8 cellular contexts compared by ENCODE assay signal in genomic region chr5:133245191-133246052, GRCh38.
DNase-seq lines count a peak whose midpoint lies in the region; ATAC-seq and TF ChIP-seq lines count a peak whose summit lies in the region.

No MANE protein-coding gene starts in this region.

- ATAC-seq in HG03571 (IDR thresholded peaks at IDR 0.05; ENCODE audit: unreplicated experiment) (no peak), GM18502 (IDR thresholded peaks at IDR 0.05; ENCODE audit: poor library complexity, unreplicated experiment) (no peak)

- in situ Hi-C loops in GM23248 (cut with MboI) = no loop called here

- no peak overlapping the region for H3K9ac ChIP-seq in GM23248

- H4K20me1 ChIP-seq in GM23248 (ENCODE audit: insufficient read depth) = no peaks in the 10 kb centered on the region

- peak overlapping the region; percentile 9 for H3K4me2 ChIP-seq in GM23248 (ENCODE audit: unreplicated experiment)

- H3K36me3 ChIP-seq in A673 (ENCODE audit: insufficient read depth, low read length, poor library complexity, severe bottlenecking) = no peaks in the 10 kb centered on the region
- H3K36me3 ChIP-seq in GM23248 (ENCODE audit: low read depth) = no peaks in the 10 kb centered on the region

- H3K4me3 ChIP-seq in A673 (ENCODE audit: low read depth, low read length, poor library complexity, severe bottlenecking) (no peak overlapping the region), GM23248 (no peak overlapping the region), fibroblast of pulmonary artery (replicated peaks; ENCODE audit: low read depth, low read length) (no peak overlapping the region)

- no peaks in the 10 kb centered on the region for H3K9me2 ChIP-seq in GM23248 (ENCODE audit: insufficient read depth)

- CTCF ChIA-PET in A673 (lab: Charles Lee) = no interaction called here

- no peaks in the 10 kb centered on the region for H3K9me3 ChIP-seq in A673 (ENCODE audit: low read depth, low read length, poor library complexity, severe bottlenecking)
- no peaks in the 10 kb centered on the region for H3K9me3 ChIP-seq in GM23248 (ENCODE audit: low read depth)

- H3K27ac ChIP-seq in A673 (ENCODE audit: low read depth, low read length, poor library complexity, severe bottlenecking) (no peak overlapping the region), GM23248 (no peak overlapping the region)

- no peak overlapping the region for H2AFZ ChIP-seq in GM23248

- WGBS in GM23248 (ENCODE audit: low coverage in 1 of 2, low lambda C conversion rate in 2 of 2, missing lambda C conversion rate in 2 of 2), 2 experiments = 46 to 49% methylated on average over 11 of the region's 11 CpGs

- no peaks in the 10 kb centered on the region for H3K27me3 ChIP-seq in A673 (replicated peaks; ENCODE audit: insufficient read depth, low read depth, low read length, poor library complexity)
- H3K27me3 ChIP-seq in GM23248 (replicated peaks; ENCODE audit: insufficient read depth) = no peaks in the 10 kb centered on the region; the same call in 1 of the 2 replicates

- no peaks in the 10 kb centered on the region for H3K79me2 ChIP-seq in GM23248 (ENCODE audit: insufficient read depth)

- intact Hi-C loops in A673 (cut with micrococcal nuclease; ENCODE audit: unreplicated experiment) = no loop called here

- H3K4me1 ChIP-seq in A673 (ENCODE audit: insufficient read depth, low read length, poor library complexity, severe bottlenecking) (peaks cover 8% of the 10 kb centered on the region), GM23248 (ENCODE audit: insufficient read depth) (0 out of 2 replicates have a peak, but pooled peaks cover 5% of the 10 kb centered on the region)

- DNase-seq in A673 (ENCODE audit: low spot score) (peak; percentile 29), GM23248 (peak; percentile 93), SHP77 (lab: John Stamatoyannopoulos, UW) (peak; percentile 53 to 80), fibroblast of pulmonary artery (ENCODE audit: low read depth) (peak; percentile 86), cerebellum (ENCODE audit: low spot score) (no peak)
- peak; percentile 20 to 28 for DNase-seq in stimulated activated CD4-positive, alpha-beta T cell treated with anti-CD3 and anti-CD28 coated beads, Interleukin-4, amount 100 ng/mL, for 48 hours (ENCODE audit: low read depth in 2 of 2)

- POLR2A ChIA-PET in A673 (lab: Charles Lee; ENCODE audit: low non-redundant PET) = no interaction called here

- BruUV-seq in A673 (replicated peaks; lab: Mats Ljungman, UMichigan) = no TSS peak

- H3F3A ChIP-seq in GM23248 (ENCODE audit: insufficient read depth) = no peaks in the 10 kb centered on the region

- TF ChIP-seq CTCF in A673 (conservative IDR thresholded peaks at IDR 0.05; ENCODE audit: low read depth, low read length) = no peak
- TF ChIP-seq CTCF in fibroblast of pulmonary artery (IDR thresholded peaks at IDR 0.05; ENCODE audit: low read length, missing control alignments) = no peak
